ENCODE assay signal across 16 cellular contexts in genomic region chr13:109154146-109154545, GRCh38.
DNase-seq lines count a peak whose midpoint lies in the region; ATAC-seq, FAIRE-seq and TF ChIP-seq lines count a peak whose summit lies in the region.
"Had no signal": no experiment of that assay in that cellular context is flagged by ENCODE, and none has a peak within 500 bp of the region (broad histone marks: within the 10 kb centered on the region; RNA-seq: fewer than 3 reads in every experiment).

No MANE protein-coding gene starts in this region.

- no peak for TF ChIP-seq POLR2A in ovary (IDR thresholded peaks at IDR 0.05)

- no peak overlapping the region for H3K4me3 ChIP-seq in BLaER1 treated with 17β-estradiol and CSF1 and Interleukin-3, amounts not matched to agents 10 nM and 100 nM
- H3K4me3 ChIP-seq in Panc1 (ENCODE audit: low read depth in 2 of 2, low read length in 2 of 2) (peak overlapping the region in 1 of 2 experiments; percentile 57; a peak in 2 of 4 replicates), bronchial epithelial cell (ENCODE audit: low read depth, low read length) (no peak overlapping the region), ovary (no peak overlapping the region)
- H3K4me3 ChIP-seq: stomach had no signal

- POLR2A ChIA-PET in Panc1 (lab: Charles Lee): no interaction called here

- no peak for TF ChIP-seq EP300 in ovary (IDR thresholded peaks at IDR 0.05)

- WGBS in ovary, 3 donors: 5 to 28% (median 8%) methylated on average over 8 of the region's 8 CpGs

- no peak overlapping the region for H3K9ac ChIP-seq in BLaER1 treated with 17β-estradiol and CSF1 and Interleukin-3, amounts not matched to agents 10 nM and 100 nM

- H3K27me3 ChIP-seq in BLaER1 treated with 17β-estradiol and CSF1 and Interleukin-3, amounts not matched to agents 10 nM and 100 nM: no peaks in the 10 kb centered on the region
- H3K27me3 ChIP-seq in Panc1 (ENCODE audit: control insufficient read depth, insufficient read depth, low read length) (no peaks in the 10 kb centered on the region), bronchial epithelial cell (ENCODE audit: control insufficient read depth, insufficient read depth, low read length) (no peaks in the 10 kb centered on the region), ovary (no peaks in the 10 kb centered on the region)

- no peak overlapping the region for H3K27ac ChIP-seq in BLaER1 treated with 17β-estradiol and CSF1 and Interleukin-3, amounts not matched to agents 10 nM and 100 nM
- H3K27ac ChIP-seq in Panc1 (ENCODE audit: low read length) (peak overlapping the region; percentile 79), ovary (no peak overlapping the region)
- H3K27ac ChIP-seq: stomach, VCaP had no signal

- in situ Hi-C loops in Panc1 (cut with HindIII; ENCODE audit: low pct_unique_long_range_greater_than_20kb, low sequenced_read_pairs) (no loop called here), ACHN (cut with HindIII; ENCODE audit: low pct_ligation_motif_present, low pct_unique_long_range_greater_than_20kb, low sequenced_read_pairs) (no loop called here)

- peak overlapping the region in 8 of 11 experiments; percentile 6 to 75 (median 55); a peak in 16 of 22 replicates for H3K4me2 ChIP-seq in BLaER1 treated with 17β-estradiol and CSF1 and Interleukin-3, amounts not matched to agents 10 nM and 100 nM

- peaks cover 0 to 20% (median 15%) of the 10 kb centered on the region in 10 experiments; a peak in 13 of 20 replicates for H3K4me1 ChIP-seq in BLaER1 treated with 17β-estradiol and CSF1 and Interleukin-3, amounts not matched to agents 10 nM and 100 nM
- H3K4me1 ChIP-seq in Panc1 (ENCODE audit: control insufficient read depth, insufficient read depth, low read length) (peaks cover 43% of the 10 kb centered on the region), ovary (ENCODE audit: insufficient read depth) (peaks cover 12% of the 10 kb centered on the region)

- DNase-seq in Panc1 (ENCODE audit: low read depth, low spot score): no peak
- peak; percentile 39 for DNase-seq in bronchial epithelial cell (ENCODE audit: low read depth)
- DNase-seq in ovary: peak; percentile 58 to 80 (median 65)
- DNase-seq in NCI-H446 treated with DMSO at 0.1 percent for 48 hours (lab: John Stamatoyannopoulos, UW): no peak
- no peak for DNase-seq in effector CD4-positive, alpha-beta T cell
- DNase-seq in activated gamma-delta T cell treated with Interleukin-2 at 50 U/mL for 16 hours: no peak
- DNase-seq in ACHN: no peak
- DNase-seq: activated CD8-positive, alpha-beta T cell treated with anti-CD3 and anti-CD28 coated beads for 36 hours; NCI-H1048; NCI-H2081 treated with DMSO at 0.1 percent for 48 hours; NCI-H526 treated with DMSO at 0.1 percent for 48 hours; stomach; T-cell had no signal

- CTCF ChIA-PET in Panc1 (lab: Charles Lee): no interaction called here

- no peaks in the 10 kb centered on the region for H3K36me3 ChIP-seq in BLaER1 treated with 17β-estradiol and CSF1 and Interleukin-3, amounts not matched to agents 10 nM and 100 nM
- H3K36me3 ChIP-seq in Panc1 (ENCODE audit: control insufficient read depth, insufficient read depth, low read length): no peaks in the 10 kb centered on the region
- H3K36me3 ChIP-seq in bronchial epithelial cell (ENCODE audit: control insufficient read depth, insufficient read depth, low read length): no peaks in the 10 kb centered on the region
- H3K36me3 ChIP-seq in ovary: no peaks in the 10 kb centered on the region
- H3K36me3 ChIP-seq: stomach had no signal

- BruUV-seq in Panc1 (replicated peaks; lab: Mats Ljungman, UMichigan): no TSS peak

- intact Hi-C loops in Panc1 (cut with micrococcal nuclease; ENCODE audit: unreplicated experiment) (no loop called here), ovary (cut with DNase I) (loop anchor here in 1 of 4 donors (10.0 kb wide), 1 partner anchor 631 kb away; the partner anchor contains the start of gene IRS2)

- 0 out of 2 replicates have a peak, but pooled peaks have one; percentile 23 for ATAC-seq in Panc1
- ATAC-seq: activated CD8-positive, alpha-beta T cell treated with anti-CD3 and anti-CD28 coated beads for 36 hours; T-cell had no signal

- TF ChIP-seq CTCF in Panc1 (IDR thresholded peaks at IDR 0.05): no peak
- TF ChIP-seq CTCF in bronchial epithelial cell (IDR thresholded peaks at IDR 0.05; ENCODE audit: insufficient read depth, low read length, severe bottlenecking): no peak
- TF ChIP-seq CTCF in ovary (IDR thresholded peaks at IDR 0.05): no peak

- FAIRE-seq in bronchial epithelial cell (lab: Jason Lieb, UNC): no peak
- FAIRE-seq: endometrium had no signal

- no peaks in the 10 kb centered on the region for H4K20me1 ChIP-seq in BLaER1 treated with 17β-estradiol and CSF1 and Interleukin-3, amounts not matched to agents 10 nM and 100 nM

- H3K9me3 ChIP-seq in BLaER1 treated with 17β-estradiol and CSF1 and Interleukin-3, amounts not matched to agents 10 nM and 100 nM (replicated peaks in 1 of 11): peaks cover 0 to 12% (median 0%) of the 10 kb centered on the region in 11 experiments; a peak in 2 of 22 replicates
- H3K9me3 ChIP-seq in Panc1 (ENCODE audit: control insufficient read depth, insufficient read depth, low read depth, low read length) (no peaks in the 10 kb centered on the region), ovary (no peaks in the 10 kb centered on the region)
- H3K9me3 ChIP-seq: stomach had no signal

Comparison
In these comparisons a context has a peak if more than half of its experiments do, and no peak if none do; other contexts are left out.
1. DNase-seq: peak in bronchial epithelial cell (single experiment) and ovary (5 of 5); none in Panc1 (single experiment), NCI-H446 treated with DMSO at 0.1 percent for 48 hours (single experiment), effector CD4-positive, alpha-beta T cell (single experiment), activated gamma-delta T cell treated with Interleukin-2 at 50 U/mL for 16 hours (single experiment) and ACHN (single experiment).